8 cellular contexts compared by ENCODE assay signal in the genomic region with DNA sequence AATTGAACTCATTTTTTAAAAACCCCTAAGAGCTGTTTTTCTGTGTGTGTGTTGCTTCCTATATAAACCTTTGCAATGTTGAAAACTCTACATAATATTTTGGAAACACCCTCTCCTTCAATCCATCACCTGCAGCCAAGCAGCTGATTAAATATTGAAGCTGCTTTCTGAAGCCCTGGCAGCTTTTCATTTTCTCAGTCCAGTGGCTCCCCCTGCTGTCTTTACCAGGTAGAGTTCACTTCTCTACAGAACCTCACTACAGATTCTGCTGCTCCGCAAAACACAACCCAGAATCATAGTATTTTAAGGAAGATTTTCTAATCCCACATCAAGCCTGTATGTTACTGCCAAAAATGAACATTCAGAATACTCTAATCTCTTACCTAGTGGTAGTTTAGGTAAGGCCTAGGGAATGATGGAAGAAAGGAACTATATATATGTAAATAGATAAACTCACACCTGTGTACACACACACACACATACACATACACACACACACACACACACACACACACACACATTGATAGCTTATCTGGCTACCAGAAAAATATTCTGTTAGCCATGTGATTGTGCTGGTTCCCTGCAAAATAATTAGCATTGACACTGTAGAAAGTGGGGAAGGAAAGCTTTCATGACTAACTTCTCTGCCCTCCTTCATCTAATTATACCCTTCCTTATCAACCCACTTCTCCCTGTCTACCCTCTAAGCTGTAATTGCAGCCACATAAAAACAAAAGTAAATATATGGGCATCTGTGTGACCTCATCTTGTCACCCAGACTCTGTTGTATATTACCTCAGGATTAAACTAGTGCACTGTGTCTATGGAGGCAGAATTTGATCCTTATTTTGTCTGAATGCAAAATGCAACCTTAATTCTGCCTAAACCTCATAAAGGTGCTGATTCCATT.
DNase-seq lines count a peak whose midpoint lies in the region; ATAC-seq and TF ChIP-seq lines count a peak whose summit lies in the region.

No MANE protein-coding gene starts in this region.

- no peaks in the 10 kb centered on the region for H3K36me3 Mint-ChIP-seq in endothelial cell (ENCODE audit: low read depth, unreplicated experiment)

- H3K27me3 Mint-ChIP-seq in endothelial cell (ENCODE audit: unreplicated experiment) = no peaks in the 10 kb centered on the region

- ATAC-seq in Panc1 = no peak
- ATAC-seq in GM18870 (IDR thresholded peaks at IDR 0.05; ENCODE audit: unreplicated experiment) = no peak
- ATAC-seq in GM21360 (IDR thresholded peaks at IDR 0.05; ENCODE audit: unreplicated experiment) = no peak

- no peaks in the 10 kb centered on the region for H3K36me3 ChIP-seq in Panc1 (ENCODE audit: control insufficient read depth, insufficient read depth, low read length)

- no peaks in the 10 kb centered on the region for H3K4me1 Mint-ChIP-seq in endothelial cell (ENCODE audit: unreplicated experiment)

- H3K27ac ChIP-seq in Panc1 (ENCODE audit: low read length) = no peak overlapping the region

- no peaks in the 10 kb centered on the region for H3K9me3 ChIP-seq in Panc1 (ENCODE audit: control insufficient read depth, insufficient read depth, low read depth, low read length)

- DNase-seq in ACHN (peak; percentile 74), Panc1 (ENCODE audit: low read depth, low spot score) (peak; percentile 5), endothelial cell (ENCODE audit: low spot score) (peak; percentile 66), myocyte (ENCODE audit: low read depth) (peak; percentile 82)

- no peak overlapping the region for H3K4me3 Mint-ChIP-seq in endothelial cell (ENCODE audit: unreplicated experiment)

- intact Hi-C loops in Panc1 (cut with micrococcal nuclease; ENCODE audit: unreplicated experiment) = loop anchor here (5.0 to 10.0 kb wide), 2 partner anchors 480 to 577 kb away; no protein-coding TSS in a partner anchor

- TF ChIP-seq CTCF in GM12874 (IDR thresholded peaks at IDR 0.05; ENCODE audit: insufficient read depth, low read depth, low read length) (peak; percentile 60), LNCAP (IDR thresholded peaks at IDR 0.05) (peak; percentile 77), Panc1 (IDR thresholded peaks at IDR 0.05) (peak; percentile 65), endothelial cell (IDR thresholded peaks at IDR 0.05; ENCODE audit: unreplicated experiment) (peak; percentile 74)

- no peaks in the 10 kb centered on the region for H3K4me1 ChIP-seq in Panc1 (ENCODE audit: control insufficient read depth, insufficient read depth, low read length)

- no TSS peak for BruUV-seq in Panc1 (replicated peaks; lab: Mats Ljungman, UMichigan)

- H3K27me3 ChIP-seq in Panc1 (ENCODE audit: control insufficient read depth, insufficient read depth, low read length) = no peaks in the 10 kb centered on the region

- in situ Hi-C loops in ACHN (cut with HindIII; ENCODE audit: low pct_ligation_motif_present, low pct_unique_long_range_greater_than_20kb, low sequenced_read_pairs) (loop anchor here (25.0 kb wide), 1 partner anchor 447 kb away; a partner anchor contains a TSS), Panc1 (cut with HindIII; ENCODE audit: low pct_unique_long_range_greater_than_20kb, low sequenced_read_pairs) (no loop called here)

- CTCF ChIA-PET in Panc1 (lab: Charles Lee) = interaction anchor here (0.6 to 0.7 kb wide), 2 partner anchors 209 to 579 kb away, joined by 3 to 5 read pairs; no protein-coding TSS in a partner anchor

- no peaks in the 10 kb centered on the region for H3K9me3 Mint-ChIP-seq in endothelial cell (ENCODE audit: unreplicated experiment)

- H3K4me3 ChIP-seq in Panc1 (ENCODE audit: low read depth in 2 of 2, low read length in 2 of 2) = no peak overlapping the region

- no peak overlapping the region for H3K27ac Mint-ChIP-seq in endothelial cell (ENCODE audit: unreplicated experiment)

- POLR2A ChIA-PET in Panc1 (lab: Charles Lee) = interaction anchor here (0.6 kb wide), 1 partner anchor 1576 kb away, joined by 7 read pairs; no protein-coding TSS in a partner anchor

Comparison
In these comparisons a context has a peak if more than half of its experiments do, and no peak if none do; other contexts are left out.
1. DNase-seq: peak in every context shown above with its lines; median percentile 82 in myocyte; 74 in ACHN; 66 in endothelial cell; 5 in Panc1.